8 cellular contexts compared by ENCODE assay signal in genomic region chr18:9683418-9684396, GRCh38. TPM values are rescaled to one million over a fixed set of nuclear protein-coding genes. Genes with fewer than 3 reads are reported as not detected.
DNase-seq lines count a peak whose midpoint lies in the region; TF ChIP-seq lines count a peak whose summit lies in the region.

No MANE protein-coding gene starts in this region.

- H3K9ac ChIP-seq in OCI-LY3 (ENCODE audit: low read length) = no peak overlapping the region

- H4K20me1 ChIP-seq in OCI-LY3 (ENCODE audit: insufficient read depth, low read length) = no peaks in the 10 kb centered on the region

- H3K4me3 Mint-ChIP-seq in CD4-positive, alpha-beta memory T cell = no peak overlapping the region

- H3K4me1 ChIP-seq in OCI-LY3 (ENCODE audit: low read length) (peaks cover 5% of the 10 kb centered on the region; the same call in 1 of the 2 replicates), neutrophil (ENCODE audit: control insufficient read depth in 1 of 2, insufficient read depth in 1 of 2, low read depth in 1 of 2, low read length in 1 of 2) (peaks cover 20 to 28% of the 10 kb centered on the region in 2 experiments)
- no peaks in the 10 kb centered on the region for H3K4me1 ChIP-seq in CD4-positive, alpha-beta memory T cell (ENCODE audit: insufficient read depth, low read length)

- intact Hi-C loops in CD4-positive, alpha-beta memory T cell (cut with micrococcal nuclease) = no loop called here

- H3K36me3 Mint-ChIP-seq in CD4-positive, alpha-beta memory T cell = no peaks in the 10 kb centered on the region

- H3K27me3 Mint-ChIP-seq in CD4-positive, alpha-beta memory T cell = peaks cover 7 to 31% of the 10 kb centered on the region in 2 donors

- H3K27ac ChIP-seq in OCI-LY3 (ENCODE audit: low read length) (no peak overlapping the region), neutrophil (peak overlapping the region; percentile 76)
- H3K27ac ChIP-seq in CD4-positive, alpha-beta memory T cell (ENCODE audit: low read depth, low read length) = no peak overlapping the region

- H3K9me3 ChIP-seq in OCI-LY3 (ENCODE audit: insufficient read depth, low read length) (no peaks in the 10 kb centered on the region), neutrophil (no peaks in the 10 kb centered on the region)
- no peaks in the 10 kb centered on the region for H3K9me3 ChIP-seq in CD4-positive, alpha-beta memory T cell (ENCODE audit: control insufficient read depth in 1 of 2, low read length in 2 of 2)

- CTCF ChIA-PET in CD4-positive, alpha-beta memory T cell (lab: Charles Lee; ENCODE audit: partially characterized antibody) = interaction anchor here (1.1 kb wide), 1 partner anchor 16 kb away, joined by 3 read pairs; no protein-coding TSS in a partner anchor

- no peak overlapping the region for H3K27ac Mint-ChIP-seq in CD4-positive, alpha-beta memory T cell

- H3K4me3 ChIP-seq in OCI-LY3 (ENCODE audit: low read length) (no peak overlapping the region), epithelial cell of proximal tubule (ENCODE audit: low read depth, low read length) (no peak overlapping the region), neutrophil (ENCODE audit: low read depth in 1 of 2, low read length in 1 of 2) (no peak overlapping the region)
- H3K4me3 ChIP-seq in CD4-positive, alpha-beta memory T cell (ENCODE audit: low read length in 2 of 2) = no peak overlapping the region

- peak overlapping the region; percentile 30; the same call in 1 of the 2 replicates for H3K4me2 ChIP-seq in OCI-LY3 (ENCODE audit: low read length)

- DNase-seq in GM10266 (ENCODE audit: extremely low spot score) (no peak), epithelial cell of proximal tubule (ENCODE audit: low read depth) (no peak), NCI-H128 (lab: John Stamatoyannopoulos, UW; ENCODE audit: unreplicated experiment) (no peak), activated T-cell treated with anti-CD3 and anti-CD28 coated beads for 4 hours (no peak)
- no peak for DNase-seq in CD4-positive, alpha-beta memory T cell
- DNase-seq in activated T-cell treated with anti-CD3 and anti-CD28 coated beads, Interleukin-2, amount 50 U/mL, for 1 hour = no peak

- H3K27me3 ChIP-seq in OCI-LY3 (ENCODE audit: low read depth, low read length) (no peaks in the 10 kb centered on the region), neutrophil (no peaks in the 10 kb centered on the region)
- H3K27me3 ChIP-seq in CD4-positive, alpha-beta memory T cell (ENCODE audit: insufficient read depth, low read length) = no peaks in the 10 kb centered on the region

- peaks cover 0 to 1% (median 0%) of the 10 kb centered on the region in 8 donors for H3K9me3 Mint-ChIP-seq in CD4-positive, alpha-beta memory T cell

- POLR2A ChIA-PET in CD4-positive, alpha-beta memory T cell (lab: Charles Lee; ENCODE audit: partially characterized antibody) = interaction anchor here (0.6 kb wide), 1 partner anchor 13 kb away, joined by 4 read pairs; no protein-coding TSS in a partner anchor

- peaks cover 0 to 5% (median 2%) of the 10 kb centered on the region in 4 donors for H3K4me1 Mint-ChIP-seq in CD4-positive, alpha-beta memory T cell

- H3K36me3 ChIP-seq in OCI-LY3 (replicated peaks; ENCODE audit: low read depth, low read length) = no peaks in the 10 kb centered on the region
- H3K36me3 ChIP-seq in neutrophil = no peaks in the 10 kb centered on the region
- no peaks in the 10 kb centered on the region for H3K36me3 ChIP-seq in CD4-positive, alpha-beta memory T cell (ENCODE audit: insufficient read depth, low read length)

- H3K79me2 ChIP-seq in OCI-LY3 (ENCODE audit: low read length) = no peaks in the 10 kb centered on the region

- H2AFZ ChIP-seq in OCI-LY3 (ENCODE audit: low read depth, low read length) = peak overlapping the region; percentile 31; the same call in 1 of the 2 replicates

- peak; percentile 35 for TF ChIP-seq CTCF in GM10266 (IDR thresholded peaks at IDR 0.05; ENCODE audit: control insufficient read depth, insufficient read depth, low read depth, missing control alignments)
- peak; percentile 43 for TF ChIP-seq CTCF in OCI-LY3 (IDR thresholded peaks at IDR 0.05; ENCODE audit: low read depth, low read length)
- peak; percentile 72 for TF ChIP-seq CTCF in epithelial cell of proximal tubule (conservative IDR thresholded peaks at IDR 0.05; ENCODE audit: low read depth, low read length)
- no peak for TF ChIP-seq CTCF in neutrophil (IDR thresholded peaks at IDR 0.05)

RNA-seq across cellular contexts. Expression of gene RAB31, which starts 24.4 kb away (rescaled TPM):
- total RNA-seq in epithelial cell of proximal tubule = 17.7 and 31.2 TPM in 2 replicates
- total RNA-seq in CD4-positive, alpha-beta memory T cell = 1 to 10 TPM; 1.8 TPM
- polyA plus RNA-seq in CD4-positive, alpha-beta memory T cell = 1 to 10 TPM in 1 of 2 donors, under 1 TPM in 1; 0.07 to 1.0 TPM
